In the genomic region with DNA sequence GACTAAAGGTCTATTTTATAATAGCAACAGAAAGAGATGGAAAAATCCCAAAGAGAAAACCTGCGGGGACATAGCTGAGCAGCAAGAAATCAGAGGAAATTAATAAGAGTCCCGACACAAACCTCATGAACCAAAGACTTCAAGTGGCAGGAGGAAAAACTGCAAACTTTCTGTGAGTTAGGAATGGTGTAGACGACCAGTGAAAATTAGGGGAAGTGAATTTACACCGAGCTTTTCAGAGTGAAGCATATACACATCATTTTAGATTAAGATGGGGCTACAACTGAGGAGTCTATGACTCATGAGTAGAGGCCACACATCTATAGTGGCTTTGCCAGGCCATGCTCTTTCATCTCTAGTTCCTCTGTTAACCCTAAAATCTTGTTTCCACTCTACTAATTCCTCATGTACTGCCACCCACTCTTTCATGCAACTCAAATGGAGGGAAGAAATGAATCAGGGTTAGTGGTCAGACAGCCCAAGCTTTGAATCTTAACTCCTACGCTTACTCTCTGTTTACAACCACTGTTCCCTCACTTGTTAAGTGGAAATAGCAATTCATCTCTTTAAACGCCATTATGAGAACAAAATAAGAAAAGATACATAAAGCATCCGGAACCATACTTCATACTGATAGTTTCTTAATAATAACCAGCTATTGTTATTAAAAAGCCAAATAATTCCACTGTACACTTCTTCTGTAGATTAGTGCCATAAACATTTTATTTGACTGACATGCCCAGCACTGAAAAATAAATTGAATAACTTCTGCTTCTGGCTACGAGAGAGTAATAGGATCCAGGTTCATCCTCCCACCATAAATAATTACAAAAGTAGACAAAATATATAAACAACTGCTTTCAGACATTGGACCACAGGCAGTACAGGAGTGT, we compare ENCODE assay signal across 1 cellular context.
TF ChIP-seq lines count a peak whose summit lies in the region.

No MANE protein-coding gene starts in this region.

TF ChIP-seq in GM12878, 131 proteins besides CTCF, POLR2A, EP300 and RAD21 (continued from another document and continues in another):
- TF ChIP-seq E2F8 (IDR thresholded peaks at IDR 0.05; ENCODE audit: low read depth, partially characterized antibody) (no peak), HDAC2 (IDR thresholded peaks at IDR 0.05) (no peak), NFYA (IDR thresholded peaks at IDR 0.05; ENCODE audit: borderline replicate concordance, low read depth, low read length) (no peak), MXI1 (IDR thresholded peaks at IDR 0.05; ENCODE audit: low read depth, low read length) (no peak), JUND (IDR thresholded peaks at IDR 0.05; ENCODE audit: low read depth, low read length) (no peak), CHD4 (IDR thresholded peaks at IDR 0.05) (no peak), KLF5 (IDR thresholded peaks at IDR 0.05; ENCODE audit: partially characterized antibody) (no peak), PKNOX1 (IDR thresholded peaks at IDR 0.05) (peak; percentile 63), BRCA1 (IDR thresholded peaks at IDR 0.05; ENCODE audit: low read depth, low read length) (no peak), ESRRA (IDR thresholded peaks at IDR 0.05; ENCODE audit: low read length) (no peak), SUPT20H (IDR thresholded peaks at IDR 0.05; ENCODE audit: borderline replicate concordance, control insufficient read depth, low read depth, low read length) (no peak), PAX8 (IDR thresholded peaks at IDR 0.05) (no peak), SREBF1 (IDR thresholded peaks at IDR 0.05; ENCODE audit: low read length) (no peak), GABPA (IDR thresholded peaks at IDR 0.05; ENCODE audit: low read depth) (0 out of 2 replicates have a peak, but pooled peaks have one; percentile 50), ASH2L (IDR thresholded peaks at IDR 0.05; ENCODE audit: borderline replicate concordance, low read depth) (no peak), BMI1 (IDR thresholded peaks at IDR 0.05; ENCODE audit: borderline replicate concordance) (no peak; the same call in 1 of the 2 replicates), ZNF24 (IDR thresholded peaks at IDR 0.05) (peak; percentile 84), MTA2 (IDR thresholded peaks at IDR 0.05; ENCODE audit: low read depth) (peak; percentile 86), YY1 (IDR thresholded peaks at IDR 0.05; ENCODE audit: low read depth, low read length) (no peak), IKZF1 (conservative IDR thresholded peaks at IDR 0.05) (peak; percentile 57), SP1 (IDR thresholded peaks at IDR 0.05; ENCODE audit: low read depth, low read length) (no peak), POU2F2 (IDR thresholded peaks at IDR 0.05; ENCODE audit: borderline replicate concordance, low read depth, low read length) (peak; percentile 48; the same call in 1 of the 3 replicates), NR2C2 (IDR thresholded peaks at IDR 0.05; ENCODE audit: borderline replicate concordance, control insufficient read depth, insufficient read length, low read depth) (no peak), MYB (IDR thresholded peaks at IDR 0.05; ENCODE audit: borderline replicate concordance, low read depth, low read length) (no peak), NR2F1 (conservative IDR thresholded peaks at IDR 0.05) (peak; percentile 55), RUNX3 (IDR thresholded peaks at IDR 0.05; ENCODE audit: low read length) (peak; percentile 98), JUNB (IDR thresholded peaks at IDR 0.05) (peak; percentile 90), GATAD2B (conservative IDR thresholded peaks at IDR 0.05; ENCODE audit: low read depth) (no peak), TCF12 (IDR thresholded peaks at IDR 0.05; ENCODE audit: low read depth, low read length) (no peak), FOS (IDR thresholded peaks at IDR 0.05; ENCODE audit: borderline replicate concordance, extremely low read depth, insufficient read length) (no peak), HDAC6 (IDR thresholded peaks at IDR 0.05; ENCODE audit: unreplicated experiment) (no peak), RELA (IDR thresholded peaks at IDR 0.05; ENCODE audit: borderline replicate concordance, partially characterized antibody) (no peak), USF2 (IDR thresholded peaks at IDR 0.05; ENCODE audit: borderline replicate concordance, low read depth, low read length) (no peak)
- TF ChIP-seq, protein P1, sequence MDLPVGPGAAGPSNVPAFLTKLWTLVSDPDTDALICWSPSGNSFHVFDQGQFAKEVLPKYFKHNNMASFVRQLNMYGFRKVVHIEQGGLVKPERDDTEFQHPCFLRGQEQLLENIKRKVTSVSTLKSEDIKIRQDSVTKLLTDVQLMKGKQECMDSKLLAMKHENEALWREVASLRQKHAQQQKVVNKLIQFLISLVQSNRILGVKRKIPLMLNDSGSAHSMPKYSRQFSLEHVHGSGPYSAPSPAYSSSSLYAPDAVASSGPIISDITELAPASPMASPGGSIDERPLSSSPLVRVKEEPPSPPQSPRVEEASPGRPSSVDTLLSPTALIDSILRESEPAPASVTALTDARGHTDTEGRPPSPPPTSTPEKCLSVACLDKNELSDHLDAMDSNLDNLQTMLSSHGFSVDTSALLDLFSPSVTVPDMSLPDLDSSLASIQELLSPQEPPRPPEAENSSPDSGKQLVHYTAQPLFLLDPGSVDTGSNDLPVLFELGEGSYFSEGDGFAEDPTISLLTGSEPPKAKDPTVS (IDR thresholded peaks at IDR 0.05; ENCODE audit: low read depth, low read length), result no peak
- TF ChIP-seq, protein P2, sequence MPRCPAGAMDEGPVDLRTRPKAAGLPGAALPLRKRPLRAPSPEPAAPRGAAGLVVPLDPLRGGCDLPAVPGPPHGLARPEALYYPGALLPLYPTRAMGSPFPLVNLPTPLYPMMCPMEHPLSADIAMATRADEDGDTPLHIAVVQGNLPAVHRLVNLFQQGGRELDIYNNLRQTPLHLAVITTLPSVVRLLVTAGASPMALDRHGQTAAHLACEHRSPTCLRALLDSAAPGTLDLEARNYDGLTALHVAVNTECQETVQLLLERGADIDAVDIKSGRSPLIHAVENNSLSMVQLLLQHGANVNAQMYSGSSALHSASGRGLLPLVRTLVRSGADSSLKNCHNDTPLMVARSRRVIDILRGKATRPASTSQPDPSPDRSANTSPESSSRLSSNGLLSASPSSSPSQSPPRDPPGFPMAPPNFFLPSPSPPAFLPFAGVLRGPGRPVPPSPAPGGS (IDR thresholded peaks at IDR 0.05; ENCODE audit: borderline replicate concordance, insufficient read depth, low read depth, low read length, poor library complexity, severe bottlenecking), result no peak
- TF ChIP-seq, protein P3, sequence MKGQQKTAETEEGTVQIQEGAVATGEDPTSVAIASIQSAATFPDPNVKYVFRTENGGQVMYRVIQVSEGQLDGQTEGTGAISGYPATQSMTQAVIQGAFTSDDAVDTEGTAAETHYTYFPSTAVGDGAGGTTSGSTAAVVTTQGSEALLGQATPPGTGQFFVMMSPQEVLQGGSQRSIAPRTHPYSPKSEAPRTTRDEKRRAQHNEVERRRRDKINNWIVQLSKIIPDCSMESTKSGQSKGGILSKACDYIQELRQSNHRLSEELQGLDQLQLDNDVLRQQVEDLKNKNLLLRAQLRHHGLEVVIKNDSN (IDR thresholded peaks at IDR 0.05; ENCODE audit: borderline replicate concordance, extremely low read length, insufficient read depth, low read depth, low read length), result no peak
- TF ChIP-seq, protein P4, sequence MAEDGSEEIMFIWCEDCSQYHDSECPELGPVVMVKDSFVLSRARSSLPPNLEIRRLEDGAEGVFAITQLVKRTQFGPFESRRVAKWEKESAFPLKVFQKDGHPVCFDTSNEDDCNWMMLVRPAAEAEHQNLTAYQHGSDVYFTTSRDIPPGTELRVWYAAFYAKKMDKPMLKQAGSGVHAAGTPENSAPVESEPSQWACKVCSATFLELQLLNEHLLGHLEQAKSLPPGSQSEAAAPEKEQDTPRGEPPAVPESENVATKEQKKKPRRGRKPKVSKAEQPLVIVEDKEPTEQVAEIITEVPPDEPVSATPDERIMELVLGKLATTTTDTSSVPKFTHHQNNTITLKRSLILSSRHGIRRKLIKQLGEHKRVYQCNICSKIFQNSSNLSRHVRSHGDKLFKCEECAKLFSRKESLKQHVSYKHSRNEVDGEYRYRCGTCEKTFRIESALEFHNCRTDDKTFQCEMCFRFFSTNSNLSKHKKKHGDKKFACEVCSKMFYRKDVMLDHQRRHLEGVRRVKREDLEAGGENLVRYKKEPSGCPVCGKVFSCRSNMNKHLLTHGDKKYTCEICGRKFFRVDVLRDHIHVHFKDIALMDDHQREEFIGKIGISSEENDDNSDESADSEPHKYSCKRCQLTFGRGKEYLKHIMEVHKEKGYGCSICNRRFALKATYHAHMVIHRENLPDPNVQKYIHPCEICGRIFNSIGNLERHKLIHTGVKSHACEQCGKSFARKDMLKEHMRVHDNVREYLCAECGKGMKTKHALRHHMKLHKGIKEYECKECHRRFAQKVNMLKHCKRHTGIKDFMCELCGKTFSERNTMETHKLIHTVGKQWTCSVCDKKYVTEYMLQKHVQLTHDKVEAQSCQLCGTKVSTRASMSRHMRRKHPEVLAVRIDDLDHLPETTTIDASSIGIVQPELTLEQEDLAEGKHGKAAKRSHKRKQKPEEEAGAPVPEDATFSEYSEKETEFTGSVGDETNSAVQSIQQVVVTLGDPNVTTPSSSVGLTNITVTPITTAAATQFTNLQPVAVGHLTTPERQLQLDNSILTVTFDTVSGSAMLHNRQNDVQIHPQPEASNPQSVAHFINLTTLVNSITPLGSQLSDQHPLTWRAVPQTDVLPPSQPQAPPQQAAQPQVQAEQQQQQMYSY (CRISPR knock-in tag; IDR thresholded peaks at IDR 0.05), result no peak
- TF ChIP-seq, protein P5, sequence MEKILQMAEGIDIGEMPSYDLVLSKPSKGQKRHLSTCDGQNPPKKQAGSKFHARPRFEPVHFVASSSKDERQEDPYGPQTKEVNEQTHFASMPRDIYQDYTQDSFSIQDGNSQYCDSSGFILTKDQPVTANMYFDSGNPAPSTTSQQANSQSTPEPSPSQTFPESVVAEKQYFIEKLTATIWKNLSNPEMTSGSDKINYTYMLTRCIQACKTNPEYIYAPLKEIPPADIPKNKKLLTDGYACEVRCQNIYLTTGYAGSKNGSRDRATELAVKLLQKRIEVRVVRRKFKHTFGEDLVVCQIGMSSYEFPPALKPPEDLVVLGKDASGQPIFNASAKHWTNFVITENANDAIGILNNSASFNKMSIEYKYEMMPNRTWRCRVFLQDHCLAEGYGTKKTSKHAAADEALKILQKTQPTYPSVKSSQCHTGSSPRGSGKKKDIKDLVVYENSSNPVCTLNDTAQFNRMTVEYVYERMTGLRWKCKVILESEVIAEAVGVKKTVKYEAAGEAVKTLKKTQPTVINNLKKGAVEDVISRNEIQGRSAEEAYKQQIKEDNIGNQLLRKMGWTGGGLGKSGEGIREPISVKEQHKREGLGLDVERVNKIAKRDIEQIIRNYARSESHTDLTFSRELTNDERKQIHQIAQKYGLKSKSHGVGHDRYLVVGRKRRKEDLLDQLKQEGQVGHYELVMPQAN (conservative IDR thresholded peaks at IDR 0.05), result no peak
- TF ChIP-seq, protein P6, sequence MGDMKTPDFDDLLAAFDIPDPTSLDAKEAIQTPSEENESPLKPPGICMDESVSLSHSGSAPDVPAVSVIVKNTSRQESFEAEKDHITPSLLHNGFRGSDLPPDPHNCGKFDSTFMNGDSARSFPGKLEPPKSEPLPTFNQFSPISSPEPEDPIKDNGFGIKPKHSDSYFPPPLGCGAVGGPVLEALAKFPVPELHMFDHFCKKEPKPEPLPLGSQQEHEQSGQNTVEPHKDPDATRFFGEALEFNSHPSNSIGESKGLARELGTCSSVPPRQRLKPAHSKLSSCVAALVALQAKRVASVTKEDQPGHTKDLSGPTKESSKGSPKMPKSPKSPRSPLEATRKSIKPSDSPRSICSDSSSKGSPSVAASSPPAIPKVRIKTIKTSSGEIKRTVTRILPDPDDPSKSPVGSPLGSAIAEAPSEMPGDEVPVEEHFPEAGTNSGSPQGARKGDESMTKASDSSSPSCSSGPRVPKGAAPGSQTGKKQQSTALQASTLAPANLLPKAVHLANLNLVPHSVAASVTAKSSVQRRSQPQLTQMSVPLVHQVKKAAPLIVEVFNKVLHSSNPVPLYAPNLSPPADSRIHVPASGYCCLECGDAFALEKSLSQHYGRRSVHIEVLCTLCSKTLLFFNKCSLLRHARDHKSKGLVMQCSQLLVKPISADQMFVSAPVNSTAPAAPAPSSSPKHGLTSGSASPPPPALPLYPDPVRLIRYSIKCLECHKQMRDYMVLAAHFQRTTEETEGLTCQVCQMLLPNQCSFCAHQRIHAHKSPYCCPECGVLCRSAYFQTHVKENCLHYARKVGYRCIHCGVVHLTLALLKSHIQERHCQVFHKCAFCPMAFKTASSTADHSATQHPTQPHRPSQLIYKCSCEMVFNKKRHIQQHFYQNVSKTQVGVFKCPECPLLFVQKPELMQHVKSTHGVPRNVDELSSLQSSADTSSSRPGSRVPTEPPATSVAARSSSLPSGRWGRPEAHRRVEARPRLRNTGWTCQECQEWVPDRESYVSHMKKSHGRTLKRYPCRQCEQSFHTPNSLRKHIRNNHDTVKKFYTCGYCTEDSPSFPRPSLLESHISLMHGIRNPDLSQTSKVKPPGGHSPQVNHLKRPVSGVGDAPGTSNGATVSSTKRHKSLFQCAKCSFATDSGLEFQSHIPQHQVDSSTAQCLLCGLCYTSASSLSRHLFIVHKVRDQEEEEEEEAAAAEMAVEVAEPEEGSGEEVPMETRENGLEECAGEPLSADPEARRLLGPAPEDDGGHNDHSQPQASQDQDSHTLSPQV (IDR thresholded peaks at IDR 0.05), result no peak
